Comparison of ENCODE assay signal across 13 cellular contexts in genomic region chr3:151404316-151404715, GRCh38. TPM values are rescaled to one million over a fixed set of nuclear protein-coding genes. Genes with fewer than 3 reads are reported as not detected.
DNase-seq lines count a peak whose midpoint lies in the region; ATAC-seq and FAIRE-seq lines count a peak whose summit lies in the region.
"Had no signal": no experiment of that assay in that cellular context is flagged by ENCODE, and none has a peak within 500 bp of the region (broad histone marks: within the 10 kb centered on the region; RNA-seq: fewer than 3 reads in every experiment).

No MANE protein-coding gene starts in this region.

- DNase-seq in RCC 7860 (ENCODE audit: low spot score), result peak; percentile 81
- peak; percentile 21 for DNase-seq in medulla oblongata (ENCODE audit: extremely low spot score)
- DNase-seq in Right ventricle myocardium superior, result no peak
- DNase-seq in LoVo (ENCODE audit: low spot score), result no peak
- no peak for DNase-seq in NCI-H446 (lab: John Stamatoyannopoulos, UW)
- DNase-seq: activated CD4-positive, alpha-beta T cell treated with anti-CD3 and anti-CD28 coated beads for 48 hours; adrenal gland; GF-D8; H9; naive B cell had no signal

- intact Hi-C loops in Right ventricle myocardium superior (cut with DNase I), result no loop called here

- peak; percentile 98 for FAIRE-seq in RCC 7860 (lab: Jason Lieb, UNC)

- ATAC-seq in GM18511 (IDR thresholded peaks at IDR 0.05; ENCODE audit: unreplicated experiment) (peak; percentile 76), HG02870 (IDR thresholded peaks at IDR 0.05; ENCODE audit: unreplicated experiment) (peak; percentile 65), Right ventricle myocardium superior (ENCODE audit: poor library complexity) (no peak), HG02852 (IDR thresholded peaks at IDR 0.05; ENCODE audit: unreplicated experiment) (no peak)

RNA-seq across cellular contexts. Expression of gene P2RY12, which starts 19.8 kb away (rescaled TPM):
- total RNA-seq in Right ventricle myocardium superior, result 0.94 TPM
- total RNA-seq: H9 had no signal

RNA-seq across cellular contexts. Expression of gene IGSF10, which starts 56.5 kb away (rescaled TPM):
- 2.6 TPM for total RNA-seq in Right ventricle myocardium superior

Comparison
In these comparisons a context has a peak if more than half of its experiments do, and no peak if none do; other contexts are left out.
1. ATAC-seq: peak in GM18511 (single experiment) and HG02870 (single experiment); none in Right ventricle myocardium superior (single experiment) and HG02852 (single experiment).
2. DNase-seq: peak in RCC 7860 (single experiment) and medulla oblongata (single experiment); none in Right ventricle myocardium superior (single experiment), LoVo (single experiment) and NCI-H446 (0 of 2).